9 cellular contexts compared by ENCODE assay signal in the genomic region with DNA sequence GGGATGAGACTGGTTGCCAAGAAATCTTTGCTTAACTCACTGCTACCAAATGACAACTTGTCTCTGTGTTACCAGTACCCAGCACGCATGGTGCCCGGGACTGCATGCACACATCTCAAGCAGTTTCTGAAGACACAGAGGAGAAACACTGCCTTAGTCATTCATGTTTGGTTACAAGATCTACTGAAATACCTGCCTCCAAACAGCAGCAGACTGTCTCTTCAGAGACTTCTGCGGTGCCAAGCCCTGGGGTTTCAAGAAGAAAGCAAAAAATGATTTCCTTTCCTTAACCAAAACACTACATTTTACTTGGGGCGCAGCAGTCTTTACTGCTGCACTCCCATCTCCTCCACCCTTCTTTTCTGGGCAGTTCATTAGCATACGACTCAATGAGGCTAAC. TPM values are rescaled to one million over a fixed set of nuclear protein-coding genes. Genes with fewer than 3 reads are reported as not detected.
DNase-seq lines count a peak whose midpoint lies in the region; ATAC-seq and TF ChIP-seq lines count a peak whose summit lies in the region.
"Had no signal": no experiment of that assay in that cellular context is flagged by ENCODE, and none has a peak within 500 bp of the region (broad histone marks: within the 10 kb centered on the region; RNA-seq: fewer than 3 reads in every experiment).

No MANE protein-coding gene starts in this region.

- H3K36me3 Mint-ChIP-seq in T-helper 17 cell (ENCODE audit: low read depth) (peaks cover 10% of the 10 kb centered on the region), neural crest cell (ENCODE audit: low read depth) (peaks cover 3% of the 10 kb centered on the region)

- no peaks in the 10 kb centered on the region for H3K9me3 ChIP-seq in T-helper 17 cell (ENCODE audit: control insufficient read depth, low read length, poor library complexity, severe bottlenecking)

- H3K4me3 Mint-ChIP-seq in T-helper 17 cell (peak overlapping the region; percentile 99), neural crest cell (peak overlapping the region; percentile 18)

- no peaks in the 10 kb centered on the region for H3K27me3 Mint-ChIP-seq in T-helper 17 cell
- no peaks in the 10 kb centered on the region for H3K27me3 Mint-ChIP-seq in neural crest cell (ENCODE audit: low read depth)

- H3K4me1 Mint-ChIP-seq in T-helper 17 cell = peaks cover 49% of the 10 kb centered on the region
- H3K4me1 Mint-ChIP-seq in neural crest cell = peaks cover 34% of the 10 kb centered on the region

- peak overlapping the region; percentile 99 for H3K27ac Mint-ChIP-seq in T-helper 17 cell
- no peak overlapping the region for H3K27ac Mint-ChIP-seq in neural crest cell (ENCODE audit: unreplicated experiment)

- no peaks in the 10 kb centered on the region for H3K9me3 Mint-ChIP-seq in neural crest cell

- no peak for TF ChIP-seq CTCF in neural crest cell (conservative IDR thresholded peaks at IDR 0.05)

- DNase-seq in CD1c-positive myeloid dendritic cell (ENCODE audit: extremely low spot score) = peak; percentile 3
- DNase-seq in T-helper 17 cell = no peak
- peak; percentile 47 for DNase-seq in central memory CD4-positive, alpha-beta T cell
- no peak for DNase-seq in neural crest cell (ENCODE audit: low read depth, low spot score)
- DNase-seq in AML-193 (lab: John Stamatoyannopoulos, UW) = no peak
- DNase-seq: DMS79 treated with DMSO at 0.1 percent for 48 hours had no signal

- ATAC-seq in T-helper 17 cell (peak; percentile 20), GM21515 (IDR thresholded peaks at IDR 0.05; ENCODE audit: unreplicated experiment) (no peak), GM21447 (IDR thresholded peaks at IDR 0.05; ENCODE audit: unreplicated experiment) (no peak), GM21367 (IDR thresholded peaks at IDR 0.05; ENCODE audit: unreplicated experiment) (no peak)

RNA-seq across cellular contexts. Expression of a gene that starts 4.2 kb away (rescaled TPM):
- 100 to 1,000 TPM; 229 to 275 TPM for total RNA-seq in T-helper 17 cell
- total RNA-seq in neural crest cell = 219 and 224 TPM in 2 replicates

RNA-seq across cellular contexts. Expression of a gene that starts 58.7 kb away (rescaled TPM):
- 1 to 10 TPM in 1 of 2 donors, under 1 TPM in 1; 0.96 to 2.8 TPM for total RNA-seq in T-helper 17 cell
- total RNA-seq in neural crest cell = 1.1 and 1.6 TPM in 2 replicates

Comparison
In these comparisons a context has a peak if more than half of its experiments do, and no peak if none do; other contexts are left out.
1. DNase-seq: peak in CD1c-positive myeloid dendritic cell (single experiment) and central memory CD4-positive, alpha-beta T cell (single experiment); none in T-helper 17 cell (0 of 3), neural crest cell (single experiment) and AML-193 (0 of 2).